Comparison of ENCODE assay signal across 8 cellular contexts in genomic region chr1:2642560-2643413, GRCh38. TPM values are rescaled to one million over a fixed set of nuclear protein-coding genes. Genes with fewer than 3 reads are reported as not detected.
DNase-seq lines count a peak whose midpoint lies in the region; ATAC-seq and TF ChIP-seq lines count a peak whose summit lies in the region.

No MANE protein-coding gene starts in this region.

- peaks cover 0 to 8% of the 10 kb centered on the region in 2 donors for H3K9me3 Mint-ChIP-seq in activated T-cell treated with anti-CD3 and anti-CD28 coated beads, Interleukin-2, amount 50 U/mL, for 72 hours
- H3K9me3 Mint-ChIP-seq in naive B cell: peaks cover 3 to 17% (median 11%) of the 10 kb centered on the region in 7 donors

- ATAC-seq in GM21723 (IDR thresholded peaks at IDR 0.05; ENCODE audit: unreplicated experiment) (peak; percentile 77), Panc1 (peak; percentile 86), naive B cell (ENCODE audit: low read depth in 2 of 2) (peak; percentile 81 to 86)
- peak; percentile 88 to 89 for ATAC-seq in activated T-cell treated with anti-CD3 and anti-CD28 coated beads, Interleukin-2, amount 50 U/mL, for 72 hours (replicated peaks in 1 of 2)

- H3K27me3 ChIP-seq in KMS-11 (ENCODE audit: insufficient read depth, low read depth): peaks cover 51% of the 10 kb centered on the region
- H3K27me3 ChIP-seq in Panc1 (ENCODE audit: control insufficient read depth, insufficient read depth, low read length): no peaks in the 10 kb centered on the region

- TF ChIP-seq CTCF in KMS-11 (conservative IDR thresholded peaks at IDR 0.05; ENCODE audit: low read depth, low read length) (no peak), Panc1 (IDR thresholded peaks at IDR 0.05) (no peak; the same call in 1 of the 2 replicates)

- DNase-seq in DMS53 treated with DMSO at 0.1 percent for 48 hours (lab: John Stamatoyannopoulos, UW; ENCODE audit: unreplicated experiment): peak; percentile 34
- DNase-seq in Panc1 (ENCODE audit: low read depth, low spot score): peak; percentile 38
- DNase-seq in activated T-cell treated with anti-CD3 and anti-CD28 coated beads, Interleukin-2, amount 50 U/mL, for 72 hours: peak; percentile 96
- DNase-seq in fibroblast of gingiva (ENCODE audit: low read depth): peak; percentile 83
- DNase-seq in naive B cell: peak; percentile 96
- DNase-seq in stimulated activated CD8-positive, alpha-beta memory T cell treated with anti-CD3 and anti-CD28 coated beads, Interleukin-7, amount 100 ng/mL, for 48 hours (ENCODE audit: extremely low read depth in 1 of 2, low read depth in 1 of 2): peak; percentile 88 to 94

- peaks cover 2 to 6% of the 10 kb centered on the region in 2 donors for H3K36me3 Mint-ChIP-seq in activated T-cell treated with anti-CD3 and anti-CD28 coated beads, Interleukin-2, amount 50 U/mL, for 72 hours (ENCODE audit: insufficient read depth in 2 of 2)
- peaks cover 5 to 9% of the 10 kb centered on the region in 2 donors for H3K36me3 Mint-ChIP-seq in naive B cell

- no peaks in the 10 kb centered on the region for H3K4me1 ChIP-seq in KMS-11 (ENCODE audit: low read depth, poor library complexity, severe bottlenecking)
- peaks cover 6% of the 10 kb centered on the region; the same call in 1 of the 2 replicates for H3K4me1 ChIP-seq in Panc1 (ENCODE audit: control insufficient read depth, insufficient read depth, low read length)

- POLR2A ChIA-PET in Panc1 (lab: Charles Lee): no interaction called here

- no peaks in the 10 kb centered on the region for H4K20me1 ChIP-seq in KMS-11 (ENCODE audit: insufficient read depth)

- in situ Hi-C loops in Panc1 (cut with HindIII; ENCODE audit: low pct_unique_long_range_greater_than_20kb, low sequenced_read_pairs): no loop called here

- H3K27ac ChIP-seq in KMS-11 (no peak overlapping the region), Panc1 (ENCODE audit: low read length) (peak overlapping the region; percentile 81)

- H3K36me3 ChIP-seq in KMS-11 (ENCODE audit: insufficient read depth): no peaks in the 10 kb centered on the region
- H3K36me3 ChIP-seq in Panc1 (ENCODE audit: control insufficient read depth, insufficient read depth, low read length): no peaks in the 10 kb centered on the region

- intact Hi-C loops in Panc1 (cut with micrococcal nuclease; ENCODE audit: unreplicated experiment): no loop called here

- peak overlapping the region; percentile 54 for H3K4me2 ChIP-seq in KMS-11

- peak overlapping the region; percentile 83 to 86 for H3K4me3 Mint-ChIP-seq in activated T-cell treated with anti-CD3 and anti-CD28 coated beads, Interleukin-2, amount 50 U/mL, for 72 hours
- H3K4me3 Mint-ChIP-seq in naive B cell: peak overlapping the region; percentile 79 to 91 (median 86)

- H3K27ac Mint-ChIP-seq in activated T-cell treated with anti-CD3 and anti-CD28 coated beads, Interleukin-2, amount 50 U/mL, for 72 hours: peak overlapping the region; percentile 84
- H3K27ac Mint-ChIP-seq in naive B cell: peak overlapping the region; percentile 20 to 94 (median 90)

- H3K27me3 Mint-ChIP-seq in activated T-cell treated with anti-CD3 and anti-CD28 coated beads, Interleukin-2, amount 50 U/mL, for 72 hours (ENCODE audit: low read depth): no peaks in the 10 kb centered on the region
- peaks cover 0 to 2% (median 0%) of the 10 kb centered on the region in 3 donors for H3K27me3 Mint-ChIP-seq in naive B cell

- no peaks in the 10 kb centered on the region for H3K79me2 ChIP-seq in KMS-11 (ENCODE audit: insufficient read depth, low read depth)

- peak overlapping the region; percentile 47 for H3K9ac ChIP-seq in KMS-11

- peaks cover 9% of the 10 kb centered on the region for H3K4me1 Mint-ChIP-seq in activated T-cell treated with anti-CD3 and anti-CD28 coated beads, Interleukin-2, amount 50 U/mL, for 72 hours (ENCODE audit: low read depth)
- H3K4me1 Mint-ChIP-seq in naive B cell: peaks cover 6 to 37% (median 15%) of the 10 kb centered on the region in 3 donors

- CTCF ChIA-PET in Panc1 (lab: Charles Lee): no interaction called here

- no TSS peak for BruUV-seq in Panc1 (replicated peaks; lab: Mats Ljungman, UMichigan)

- H2AFZ ChIP-seq in KMS-11 (ENCODE audit: low read depth): peak overlapping the region; percentile 76

- H3K9me3 ChIP-seq in Panc1 (ENCODE audit: control insufficient read depth, insufficient read depth, low read depth, low read length): peaks cover 3% of the 10 kb centered on the region; the same call in 1 of the 2 replicates

- H3K4me3 ChIP-seq in KMS-11 (IDR thresholded peaks at IDR 0.05; ENCODE audit: insufficient read depth, low read depth, low read length) (peak overlapping the region; percentile 58), Panc1 (ENCODE audit: low read depth in 2 of 2, low read length in 2 of 2) (peak overlapping the region; percentile 79 to 80)

RNA-seq across cellular contexts. Expression of gene MMEL1, which starts 10.0 kb away (rescaled TPM):
- total RNA-seq in Panc1 (2021; ENCODE audit: unreplicated experiment): 0.46 TPM
- 10.4 TPM for polyA plus RNA-seq in Panc1 (2012; ENCODE audit: insufficient read length)
- 1 to 10 TPM; 1.5 to 1.9 TPM for total RNA-seq in activated T-cell treated with anti-CD3 and anti-CD28 coated beads, Interleukin-2, amount 50 U/mL, for 72 hours
- polyA plus RNA-seq in naive B cell (ENCODE audit: low read depth in 6 of 6): 1 to 10 TPM in 5 of 6 donors, not detected in 1; 1.0 to 8.5 (median 5.3) TPM

RNA-seq across cellular contexts. Expression of gene PRXL2B, which starts 56.2 kb away (rescaled TPM):
- 17.0 TPM for total RNA-seq in Panc1 (2021; ENCODE audit: unreplicated experiment)
- polyA plus RNA-seq in Panc1 (2012; ENCODE audit: insufficient read length): 23.0 TPM
- 10 to 100 TPM; 34.8 to 39.2 TPM for total RNA-seq in activated T-cell treated with anti-CD3 and anti-CD28 coated beads, Interleukin-2, amount 50 U/mL, for 72 hours
- polyA plus RNA-seq in naive B cell (ENCODE audit: low read depth in 6 of 6): 10 to 100 TPM; 11.6 to 18.6 (median 13.7) TPM

Comparison
In these comparisons a context has a peak if more than half of its experiments do, and no peak if none do; other contexts are left out.
1. DNase-seq: peak in every context shown above with its lines; median percentile 96 in activated T-cell treated with anti-CD3 and anti-CD28 coated beads, Interleukin-2, amount 50 U/mL, for 72 hours; 96 in naive B cell; 91 in stimulated activated CD8-positive, alpha-beta memory T cell treated with anti-CD3 and anti-CD28 coated beads, Interleukin-7, amount 100 ng/mL, for 48 hours; 83 in fibroblast of gingiva; 38 in Panc1; 34 in DMS53 treated with DMSO at 0.1 percent for 48 hours.